10 cellular contexts compared by ENCODE assay signal in genomic region chr2:124988794-124989193, GRCh38.
"Had no signal": no experiment of that assay in that cellular context is flagged by ENCODE, and none has a peak within 500 bp of the region (broad histone marks: within the 10 kb centered on the region; RNA-seq: fewer than 3 reads in every experiment).

No MANE protein-coding gene starts in this region.

- H3K4me3 ChIP-seq: GM23248, HAP-1, K562 had no signal

- DNase-seq: GM23248, GOT3, H7, HFFc6, IMR-90 had no signal

- H3K36me3 ChIP-seq: HAP-1 had no signal

- H3K4me1 ChIP-seq: HAP-1 had no signal

- H3K4me2 ChIP-seq: KMS-11 had no signal

- H3K9me3 ChIP-seq: HAP-1 had no signal

- H3K27ac ChIP-seq: GM23248, KMS-11 had no signal

- H2AFZ ChIP-seq: GM23248 had no signal

- FAIRE-seq: HTR-8/SVneo, K562 had no signal

- ATAC-seq: HCT116, K562 had no signal

- H3K9ac ChIP-seq: GM23248, KMS-11 had no signal
